In the genomic region with DNA sequence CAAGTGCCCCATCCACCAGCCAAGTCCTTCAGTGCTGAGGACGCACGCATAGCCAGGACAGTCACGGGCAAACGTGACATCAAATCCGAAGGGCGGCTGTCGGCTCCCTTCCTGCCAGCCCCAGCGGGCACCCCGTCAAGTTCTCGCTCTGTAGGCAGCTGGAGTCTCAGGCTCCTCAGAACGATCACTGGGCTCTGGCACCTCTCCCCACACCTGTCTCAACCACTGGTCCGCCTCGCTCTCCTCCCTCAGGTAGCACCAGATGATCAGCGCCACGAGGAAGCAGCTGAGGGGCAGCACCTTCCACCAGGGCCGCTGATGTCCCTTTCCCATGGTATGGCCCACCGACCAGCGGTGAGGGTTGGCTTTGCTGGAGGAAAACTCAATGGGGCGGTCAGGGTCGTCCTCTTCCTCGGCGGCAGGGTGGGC, we compare ENCODE assay signal across 8 cellular contexts. TPM values are rescaled to one million over a fixed set of nuclear protein-coding genes. Genes with fewer than 3 reads are reported as not detected.
A peak's percentile ranks its signal among the peaks of the same experiment; 100 is the strongest.
DNase-seq lines count a peak whose midpoint lies in the region; ATAC-seq and TF ChIP-seq lines count a peak whose summit lies in the region.

No MANE protein-coding gene starts in this region.

- H3K9me3 ChIP-seq in hepatocyte (ENCODE audit: low read depth), result no peaks in the 10 kb centered on the region

- no peak overlapping the region for H2AFZ ChIP-seq in hepatocyte

- H3K4me2 ChIP-seq in hepatocyte, result peak overlapping the region; percentile 93

- no peaks in the 10 kb centered on the region for H3K27me3 ChIP-seq in hepatocyte

- DNase-seq in ELR (ENCODE audit: low read depth) (peak; percentile 19), HFF-Myc (ENCODE audit: extremely low read depth, low read depth) (no peak), hepatocyte (ENCODE audit: low spot score) (peak; percentile 19), COLO668 (lab: John Stamatoyannopoulos, UW; ENCODE audit: unreplicated experiment) (no peak), dedifferentiated amniotic fluid mesenchymal stem cell (ENCODE audit: extremely low spot score) (no peak)
- DNase-seq in stimulated activated effector memory CD8-positive, alpha-beta T cell treated with anti-CD3 and anti-CD28 coated beads, Interleukin-12 subunit alpha, Interleukin-12 subunit beta, amount 100 ng/mL, for 72 hours (ENCODE audit: low spot score in 2 of 2), result no peak

- H3K27ac ChIP-seq in VCaP (peak overlapping the region; percentile 87), hepatocyte (peak overlapping the region; percentile 79)

- TF ChIP-seq CTCF in HFF-Myc (IDR thresholded peaks at IDR 0.05; ENCODE audit: low read depth, low read length, missing control alignments) (no peak), VCaP (conservative IDR thresholded peaks at IDR 0.05) (no peak), hepatocyte (IDR thresholded peaks at IDR 0.05; ENCODE audit: poor library complexity) (no peak)

- no peaks in the 10 kb centered on the region for H3K36me3 ChIP-seq in hepatocyte (replicated peaks; ENCODE audit: insufficient read depth, low read depth)

- ATAC-seq in stimulated activated effector memory CD8-positive, alpha-beta T cell treated with anti-CD3 and anti-CD28 coated beads, Interleukin-12 subunit alpha, Interleukin-12 subunit beta, amount 100 ng/mL, for 72 hours, result no peak
- ATAC-seq in HG02623 (IDR thresholded peaks at IDR 0.05; ENCODE audit: unreplicated experiment), result no peak

- peak overlapping the region; percentile 100 for H3K27ac Mint-ChIP-seq in stimulated activated effector memory CD8-positive, alpha-beta T cell treated with anti-CD3 and anti-CD28 coated beads, Interleukin-12 subunit alpha, Interleukin-12 subunit beta, amount 100 ng/mL, for 72 hours

- H3K79me2 ChIP-seq in hepatocyte, result peaks cover 32% of the 10 kb centered on the region

- no peaks in the 10 kb centered on the region for H3K9me3 Mint-ChIP-seq in stimulated activated effector memory CD8-positive, alpha-beta T cell treated with anti-CD3 and anti-CD28 coated beads, Interleukin-12 subunit alpha, Interleukin-12 subunit beta, amount 100 ng/mL, for 72 hours

- peak overlapping the region; percentile 84 for H3K4me3 Mint-ChIP-seq in stimulated activated effector memory CD8-positive, alpha-beta T cell treated with anti-CD3 and anti-CD28 coated beads, Interleukin-12 subunit alpha, Interleukin-12 subunit beta, amount 100 ng/mL, for 72 hours

- 5% methylated on average over 22 of the region's 22 CpGs for WGBS in hepatocyte (ENCODE audit: low lambda C conversion rate, missing lambda C conversion rate)

- peaks cover 13% of the 10 kb centered on the region for H3K4me1 Mint-ChIP-seq in stimulated activated effector memory CD8-positive, alpha-beta T cell treated with anti-CD3 and anti-CD28 coated beads, Interleukin-12 subunit alpha, Interleukin-12 subunit beta, amount 100 ng/mL, for 72 hours

- H4K20me1 ChIP-seq in hepatocyte (ENCODE audit: insufficient read depth, poor library complexity, severe bottlenecking), result no peaks in the 10 kb centered on the region

- H3K4me1 ChIP-seq in hepatocyte (ENCODE audit: insufficient read depth), result peaks cover 16% of the 10 kb centered on the region

- H3K4me3 ChIP-seq in HFF-Myc (replicated peaks; ENCODE audit: low read depth, low read length) (peak overlapping the region; percentile 89), hepatocyte (peak overlapping the region; percentile 59)

- H3K9me2 ChIP-seq in hepatocyte (replicated peaks; ENCODE audit: insufficient read depth), result no peaks in the 10 kb centered on the region

- H3K36me3 Mint-ChIP-seq in stimulated activated effector memory CD8-positive, alpha-beta T cell treated with anti-CD3 and anti-CD28 coated beads, Interleukin-12 subunit alpha, Interleukin-12 subunit beta, amount 100 ng/mL, for 72 hours, result peaks cover 58% of the 10 kb centered on the region

RNA-seq across cellular contexts. Expression of a gene that starts 0.4 kb away (rescaled TPM):
- 16.0 and 17.3 TPM in 2 replicates for total RNA-seq in hepatocyte
- polyA plus RNA-seq in hepatocyte, result 24.0 and 36.6 TPM in 2 replicates

RNA-seq across cellular contexts. Expression of a gene that starts 5.6 kb away (rescaled TPM):
- 5.5 and 10.3 TPM in 2 replicates for total RNA-seq in hepatocyte
- 8.5 and 9.6 TPM in 2 replicates for polyA plus RNA-seq in hepatocyte

RNA-seq across cellular contexts. Expression of a gene that starts 10.8 kb away (rescaled TPM):
- 2.0 and 2.5 TPM in 2 replicates for total RNA-seq in hepatocyte
- polyA plus RNA-seq in hepatocyte, result not detected in 2 replicates

RNA-seq across cellular contexts. Expression of a gene that starts 24.2 kb away (rescaled TPM):
- 0.33 and 0.64 TPM in 2 replicates for total RNA-seq in hepatocyte
- 1.6 and 4.6 TPM in 2 replicates for polyA plus RNA-seq in hepatocyte

RNA-seq across cellular contexts. Expression of a gene that starts 54.7 kb away (rescaled TPM):
- total RNA-seq in hepatocyte, result 47.4 and 56.3 TPM in 2 replicates
- 107 and 127 TPM in 2 replicates for polyA plus RNA-seq in hepatocyte

Comparison
In these comparisons a context has a peak if more than half of its experiments do, and no peak if none do; other contexts are left out.
1. DNase-seq: peak in ELR (single experiment) and hepatocyte (single experiment); none in HFF-Myc (single experiment), stimulated activated effector memory CD8-positive, alpha-beta T cell treated with anti-CD3 and anti-CD28 coated beads, Interleukin-12 subunit alpha, Interleukin-12 subunit beta, amount 100 ng/mL, for 72 hours (0 of 2), COLO668 (single experiment) and dedifferentiated amniotic fluid mesenchymal stem cell (single experiment).